21 cellular contexts compared by ENCODE assay signal in the genomic region with DNA sequence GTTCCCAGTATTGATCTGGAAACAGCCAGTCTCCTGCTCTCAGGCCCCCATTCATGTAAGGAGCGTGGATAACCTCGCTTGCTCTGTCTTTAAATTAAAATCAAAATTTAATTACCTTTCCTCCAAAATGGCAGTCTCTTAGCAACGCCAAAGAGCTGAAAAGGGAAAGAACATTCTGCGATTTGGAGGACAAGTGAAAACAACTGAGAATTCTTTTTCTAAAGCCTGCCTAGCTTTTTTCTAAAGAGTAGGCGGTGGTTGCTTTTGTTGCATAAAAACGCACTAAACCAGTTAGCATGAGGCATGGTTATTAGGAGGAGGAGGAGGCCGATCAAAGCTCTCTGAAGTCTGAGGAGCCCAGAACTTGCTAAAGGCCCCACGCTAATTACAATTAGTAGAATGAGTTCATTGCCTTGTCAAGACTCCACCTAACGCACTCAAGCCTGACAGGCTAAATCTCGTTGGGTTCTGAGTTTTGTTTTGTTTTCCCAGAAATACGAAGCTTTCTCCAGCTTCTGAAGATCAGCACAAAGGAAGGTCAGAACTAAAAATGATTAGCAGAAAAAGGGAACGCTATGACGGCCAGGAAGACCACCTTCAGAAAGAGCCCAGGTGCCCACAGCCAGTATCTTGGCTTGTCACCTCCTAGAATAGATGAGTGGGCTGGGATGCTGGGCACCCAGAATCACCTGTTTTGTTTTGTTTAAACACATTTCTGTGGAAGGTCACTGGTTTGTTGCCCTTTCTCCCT.
DNase-seq lines count a peak whose midpoint lies in the region; ATAC-seq and TF ChIP-seq lines count a peak whose summit lies in the region.
"Had no signal": no experiment of that assay in that cellular context is flagged by ENCODE, and none has a peak within 500 bp of the region (broad histone marks: within the 10 kb centered on the region; RNA-seq: fewer than 3 reads in every experiment).

No MANE protein-coding gene starts in this region.

- TF ChIP-seq CTCF in neutrophil (IDR thresholded peaks at IDR 0.05) (no peak), uterus (IDR thresholded peaks at IDR 0.05) (no peak)

- intact Hi-C loops in uterus (cut with DNase I; ENCODE audit: low total_unique reads) = no loop called here

- H3K27ac ChIP-seq in neutrophil (peak overlapping the region; percentile 52), uterus (peak overlapping the region; percentile 77 to 82)
- H3K27ac ChIP-seq: left lung had no signal

- no peak for TF ChIP-seq POLR2A in uterus (IDR thresholded peaks at IDR 0.05)

- H3K4me1 ChIP-seq in neutrophil (ENCODE audit: control insufficient read depth in 1 of 2, insufficient read depth in 1 of 2, low read depth in 1 of 2, low read length in 1 of 2) (peaks cover 0 to 28% of the 10 kb centered on the region in 2 experiments), uterus (peaks cover 0 to 4% of the 10 kb centered on the region in 2 donors)

- H3K4me3 ChIP-seq in neutrophil (ENCODE audit: low read depth in 1 of 2, low read length in 1 of 2) = no peak overlapping the region
- H3K4me3 ChIP-seq in uterus = no peak overlapping the region
- H3K4me3 ChIP-seq: coronary artery, left lung had no signal

- peak; percentile 80 for ATAC-seq in esophagus mucosa
- ATAC-seq in HG02870 (IDR thresholded peaks at IDR 0.05; ENCODE audit: unreplicated experiment) = no peak
- ATAC-seq: activated naive CD8-positive, alpha-beta T cell treated with anti-CD3 and anti-CD28 coated beads, Interleukin-2, amount 50 U/mL, for 24 hours; activated T-cell treated with anti-CD3 and anti-CD28 coated beads, Interleukin-2, amount 50 U/mL, for 4 hours; naive thymus-derived CD8-positive, alpha-beta T cell had no signal

- no peaks in the 10 kb centered on the region for H3K36me3 ChIP-seq in neutrophil
- no peaks in the 10 kb centered on the region for H3K36me3 ChIP-seq in uterus
- H3K36me3 ChIP-seq: left lung had no signal

- no peaks in the 10 kb centered on the region for H3K9me3 ChIP-seq in neutrophil
- no peaks in the 10 kb centered on the region for H3K9me3 ChIP-seq in uterus
- H3K9me3 ChIP-seq: left lung, SK-N-SH had no signal

- DNase-seq in NCI-H1105 treated with DMSO at 0.1 percent for 48 hours (lab: John Stamatoyannopoulos, UW) = peak; percentile 2
- no peak for DNase-seq in NCI-H1105 (lab: John Stamatoyannopoulos, UW)
- DNase-seq in uterus = no peak
- no peak for DNase-seq in GOT3 (lab: John Stamatoyannopoulos, UW)
- DNase-seq in stimulated activated CD4-positive, alpha-beta T cell treated with anti-CD3 and anti-CD28 coated beads, Interleukin-4, amount 100 ng/mL, for 24 hours = no peak
- DNase-seq: activated naive CD8-positive, alpha-beta T cell treated with anti-CD3 and anti-CD28 coated beads, Interleukin-2, amount 50 U/mL, for 24 hours; activated T-cell treated with anti-CD3 and anti-CD28 coated beads, Interleukin-2, amount 50 U/mL, for 4 hours; CD4-positive, CD25-positive, alpha-beta regulatory T cell; H7; IMR-90; left lung; naive thymus-derived CD8-positive, alpha-beta T cell; NCI-H1048; NCI-H226; right cardiac atrium; SK-N-SH; stimulated activated CD4-positive, alpha-beta T cell treated with anti-CD3 and anti-CD28 coated beads, Interleukin-4, amount 100 ng/mL, for 1 hour had no signal

- no peaks in the 10 kb centered on the region for H3K27me3 ChIP-seq in neutrophil
- H3K27me3 ChIP-seq in uterus = no peaks in the 10 kb centered on the region
- H3K27me3 ChIP-seq: left lung had no signal
